9 cellular contexts compared by ENCODE assay signal in genomic region chr17:4788807-4789700, GRCh38. TPM values are rescaled to one million over a fixed set of nuclear protein-coding genes. Genes with fewer than 3 reads are reported as not detected.
A peak's percentile ranks its signal among the peaks of the same experiment; 100 is the strongest.
DNase-seq lines count a peak whose midpoint lies in the region; ATAC-seq and TF ChIP-seq lines count a peak whose summit lies in the region.
"Had no signal": no experiment of that assay in that cellular context is flagged by ENCODE, and none has a peak within 500 bp of the region (broad histone marks: within the 10 kb centered on the region; RNA-seq: fewer than 3 reads in every experiment).

Gene GLTPD2, plus strand, starts transcription at chr17:4788964. Its CDS starts 48 bp downstream, at chr17:4789012.

- ATAC-seq in CD8-positive, alpha-beta T cell, result no peak
- peak; percentile 13 for ATAC-seq in HG02610 (IDR thresholded peaks at IDR 0.05; ENCODE audit: unreplicated experiment)

- H3K27ac ChIP-seq in CD8-positive, alpha-beta T cell (ENCODE audit: low read depth, low read length), result peak within 1 kb of the TSS; percentile 63
- peak within 1 kb of the TSS; percentile 76 to 94 for H3K27ac ChIP-seq in liver (ENCODE audit: low read depth in 1 of 2, low read length in 2 of 2)

- H3K27ac Mint-ChIP-seq in CD8-positive, alpha-beta T cell, result peak within 1 kb of the TSS; percentile 81
- H3K27ac Mint-ChIP-seq in type B pancreatic cell, result peak within 1 kb of the TSS; percentile 72

- intact Hi-C loops in CD8-positive, alpha-beta T cell (cut with DNase I, micrococcal nuclease), result loop anchor here (2.0 to 5.0 kb wide), 2 partner anchors 98 to 100 kb away; no protein-coding TSS in a partner anchor

- H3K27me3 ChIP-seq in CD8-positive, alpha-beta T cell (ENCODE audit: insufficient read depth, low read length), result peaks cover 15% of the 10 kb centered on the region
- no peaks in the 10 kb centered on the region for H3K27me3 ChIP-seq in liver (ENCODE audit: control insufficient read depth in 4 of 4, insufficient read depth in 4 of 4, low read length in 3 of 4)

- peak within 1 kb of the TSS; percentile 71 to 80 for H3K9ac ChIP-seq in liver (ENCODE audit: low read depth in 1 of 2, low read length in 2 of 2)

- peaks cover 27% of the 10 kb centered on the region for H3K4me1 Mint-ChIP-seq in CD8-positive, alpha-beta T cell (ENCODE audit: low read depth)
- peaks cover 14% of the 10 kb centered on the region for H3K4me1 Mint-ChIP-seq in type B pancreatic cell (ENCODE audit: unreplicated experiment)

- H3K27me3 Mint-ChIP-seq in CD8-positive, alpha-beta T cell (ENCODE audit: low read depth), result peaks cover 31% of the 10 kb centered on the region
- H3K27me3 Mint-ChIP-seq in type B pancreatic cell, result peaks cover 12% of the 10 kb centered on the region

- H3K4me3 ChIP-seq in CD8-positive, alpha-beta T cell (ENCODE audit: low read depth, low read length), result peak within 1 kb of the TSS; percentile 56
- H3K4me3 ChIP-seq in astrocyte of the spinal cord (ENCODE audit: low read depth, low read length), result peak within 1 kb of the TSS; percentile 57
- H3K4me3 ChIP-seq in liver (ENCODE audit: low read depth in 1 of 3, low read length in 3 of 3), result peak within 1 kb of the TSS; percentile 68 to 78 (median 71)

- H3K36me3 ChIP-seq in CD8-positive, alpha-beta T cell (ENCODE audit: insufficient read depth, low read length), result no peaks in the 10 kb centered on the region
- H3K36me3 ChIP-seq in liver (ENCODE audit: control insufficient read depth in 4 of 4, insufficient read depth in 3 of 4, low read depth in 1 of 4, low read length in 3 of 4), result no peaks in the 10 kb centered on the region

- peak; percentile 26 to 46 for TF ChIP-seq RAD21 in liver (IDR thresholded peaks at IDR 0.05)

- H3K4me3 Mint-ChIP-seq in CD8-positive, alpha-beta T cell, result peak within 1 kb of the TSS; percentile 76
- peak within 1 kb of the TSS; percentile 91 for H3K4me3 Mint-ChIP-seq in type B pancreatic cell

- H3K36me3 Mint-ChIP-seq in CD8-positive, alpha-beta T cell, result no peaks in the 10 kb centered on the region
- H3K36me3 Mint-ChIP-seq in type B pancreatic cell, result no peaks in the 10 kb centered on the region

- 14% methylated on average over 62 of the region's 62 CpGs for WGBS in liver

- H3K9me3 Mint-ChIP-seq in CD8-positive, alpha-beta T cell, result no peaks in the 10 kb centered on the region
- no peaks in the 10 kb centered on the region for H3K9me3 Mint-ChIP-seq in type B pancreatic cell

- H3K4me1 ChIP-seq in CD8-positive, alpha-beta T cell (ENCODE audit: insufficient read depth, low read length), result peaks cover 29% of the 10 kb centered on the region
- peaks cover 3 to 37% (median 22%) of the 10 kb centered on the region in 4 donors for H3K4me1 ChIP-seq in liver (ENCODE audit: control insufficient read depth in 4 of 4, insufficient read depth in 4 of 4, low read length in 3 of 4)

- H3K9me3 ChIP-seq in CD8-positive, alpha-beta T cell (ENCODE audit: low read length), result no peaks in the 10 kb centered on the region
- H3K9me3 ChIP-seq in liver (ENCODE audit: control insufficient read depth in 4 of 4, low read length in 3 of 4), result no peaks in the 10 kb centered on the region

- POLR2A ChIA-PET in CD8-positive, alpha-beta T cell (lab: Charles Lee), result interaction anchor here (0.6 to 2.5 kb wide), 13 partner anchors 17 to 178 kb away, joined by 3 to 30 read pairs (median 5); partner anchors contain the start of genes ARRB2, C17orf107, PELP1 and PLD2

- CTCF ChIA-PET in CD8-positive, alpha-beta T cell (lab: Charles Lee), result interaction anchor here (0.6 to 3.5 kb wide), 28 partner anchors 8 to 299 kb away, joined by 3 to 45 read pairs (median 4); partner anchors contain the start of genes ARRB2 and CHRNE

- no peak for DNase-seq in CD8-positive, alpha-beta T cell
- DNase-seq in astrocyte of the spinal cord (ENCODE audit: low read depth, low spot score), result no peak
- DNase-seq in type B pancreatic cell (ENCODE audit: extremely low spot score, unreplicated experiment), result no peak
- DNase-seq in GM20000 (ENCODE audit: low spot score), result no peak
- no peak for DNase-seq in SIG-M5 (lab: John Stamatoyannopoulos, UW)
- DNase-seq in COLO829 (ENCODE audit: low spot score), result no peak

- in situ Hi-C loops in astrocyte of the spinal cord (cut with HindIII; ENCODE audit: low sequenced_read_pairs), result no loop called here

- TF ChIP-seq CTCF in CD8-positive, alpha-beta T cell (IDR thresholded peaks at IDR 0.05), result no peak
- TF ChIP-seq CTCF in astrocyte of the spinal cord (IDR thresholded peaks at IDR 0.05; ENCODE audit: low read depth, low read length) (no peak), liver (IDR thresholded peaks at IDR 0.05; ENCODE audit: low read depth, low read length, missing input control) (no peak), type B pancreatic cell (conservative IDR thresholded peaks at IDR 0.05) (no peak), GM20000 (IDR thresholded peaks at IDR 0.05; ENCODE audit: extremely low read depth, missing control alignments) (no peak)

TF ChIP-seq in liver, 16 proteins besides CTCF, POLR2A, EP300 and RAD21:
- TF ChIP-seq NR2F2 (IDR thresholded peaks at IDR 0.05) (no peak), TAF1 (conservative IDR thresholded peaks at IDR 0.05) (peak; percentile 57), GABPA (IDR thresholded peaks at IDR 0.05 in 1 of 2, conservative IDR thresholded peaks at IDR 0.05 in 1 of 2) (no peak), ZBTB33 (IDR thresholded peaks at IDR 0.05) (no peak), ATF3 (IDR thresholded peaks at IDR 0.05) (no peak), RXRA (IDR thresholded peaks at IDR 0.05) (peak; percentile 63 to 86), JUND (IDR thresholded peaks at IDR 0.05) (no peak), HNF4G (IDR thresholded peaks at IDR 0.05) (no peak), MAX (IDR thresholded peaks at IDR 0.05) (no peak), FOXA1 (IDR thresholded peaks at IDR 0.05) (no peak), FOXA2 (IDR thresholded peaks at IDR 0.05) (no peak), SP1 (IDR thresholded peaks at IDR 0.05) (peak; percentile 80), YY1 (IDR thresholded peaks at IDR 0.05) (no peak), REST (IDR thresholded peaks at IDR 0.05) (peak; percentile 22), HNF4A (conservative IDR thresholded peaks at IDR 0.05) (peak; percentile 71 to 83), EGR1 (IDR thresholded peaks at IDR 0.05; ENCODE audit: low read depth in 2 of 2) (peak in 1 of 2 donors; percentile 84)

RNA-seq across cellular contexts. Expression of gene GLTPD2, which starts in this region (rescaled TPM):
- total RNA-seq in CD8-positive, alpha-beta T cell, result under 1 TPM in 1 of 2 experiments, not detected in 1; 0.33 TPM
- total RNA-seq in liver (10 to 100 TPM; 15.1 to 34.5 TPM), type B pancreatic cell (ENCODE audit: low replicate concordance) (4.7 and 9.8 TPM in 2 replicates)
- polyA plus RNA-seq in liver, result 10 to 100 TPM; 16.9 to 63.2 TPM
- total RNA-seq: NCI-H460 had no signal
